ENCODE assay signal across 14 cellular contexts in genomic region chr7:150382123-150382843, GRCh38. TPM values are rescaled to one million over a fixed set of nuclear protein-coding genes. Genes with fewer than 3 reads are reported as not detected.
DNase-seq lines count a peak whose midpoint lies in the region; ATAC-seq, FAIRE-seq and TF ChIP-seq lines count a peak whose summit lies in the region.
"Had no signal": no experiment of that assay in that cellular context is flagged by ENCODE, and none has a peak within 500 bp of the region (broad histone marks: within the 10 kb centered on the region; RNA-seq: fewer than 3 reads in every experiment).

No MANE protein-coding gene starts in this region.

- H3K9me3 Mint-ChIP-seq in endodermal cell (no peaks in the 10 kb centered on the region), progenitor cell of endocrine pancreas (ENCODE audit: low read depth) (no peaks in the 10 kb centered on the region)
- H3K9me3 Mint-ChIP-seq in activated T-helper 17 cell treated with anti-CD3 and anti-CD28 coated beads, Interleukin-2, amount 50 U/mL, for 72 hours, result no peaks in the 10 kb centered on the region

- H3K27ac ChIP-seq in MM.1S (ENCODE audit: low read length), result peak overlapping the region; percentile 86
- H3K27ac ChIP-seq in endodermal cell (ENCODE audit: low read depth, low read length), result peak overlapping the region; percentile 4
- H3K27ac ChIP-seq: psoas muscle, tibial artery had no signal

- H3K9me2 ChIP-seq in MM.1S (replicated peaks; ENCODE audit: insufficient read depth, low read length), result no peaks in the 10 kb centered on the region

- peaks cover 54% of the 10 kb centered on the region for H3K4me1 Mint-ChIP-seq in endodermal cell
- peaks cover 64% of the 10 kb centered on the region for H3K4me1 Mint-ChIP-seq in progenitor cell of endocrine pancreas (ENCODE audit: low read depth)
- peaks cover 23% of the 10 kb centered on the region for H3K4me1 Mint-ChIP-seq in activated T-helper 17 cell treated with anti-CD3 and anti-CD28 coated beads, Interleukin-2, amount 50 U/mL, for 72 hours

- H3K27ac Mint-ChIP-seq in endodermal cell (peak overlapping the region; percentile 55), progenitor cell of endocrine pancreas (peak overlapping the region; percentile 93)
- no peak overlapping the region for H3K27ac Mint-ChIP-seq in activated T-helper 17 cell treated with anti-CD3 and anti-CD28 coated beads, Interleukin-2, amount 50 U/mL, for 72 hours

- peak; percentile 92 for DNase-seq in DMS53 (lab: John Stamatoyannopoulos, UW)
- peak; percentile 80 for DNase-seq in MM.1S
- DNase-seq in endodermal cell, result peak; percentile 51
- no peak for DNase-seq in progenitor cell of endocrine pancreas (ENCODE audit: low spot score, unreplicated experiment)
- DNase-seq in NCI-H146 (lab: John Stamatoyannopoulos, UW), result no peak
- DNase-seq in D721Med (ENCODE audit: insufficient read length, low spot score), result no peak
- no peak for DNase-seq in NCI-H2227 treated with DMSO at 0.1 percent for 48 hours (lab: John Stamatoyannopoulos, UW)
- DNase-seq: activated CD4-positive, alpha-beta T cell treated with anti-CD3 and anti-CD28 coated beads for 48 hours; DND-41; left cardiac atrium; NCI-H446; psoas muscle; tibial artery had no signal

- peak overlapping the region; percentile 93 for H3K4me2 ChIP-seq in MM.1S (ENCODE audit: low read depth, low read length)

- H3K4me3 Mint-ChIP-seq in endodermal cell (no peak overlapping the region), progenitor cell of endocrine pancreas (ENCODE audit: low read depth) (peak overlapping the region; percentile 47)
- no peak overlapping the region for H3K4me3 Mint-ChIP-seq in activated T-helper 17 cell treated with anti-CD3 and anti-CD28 coated beads, Interleukin-2, amount 50 U/mL, for 72 hours

- H3K27me3 ChIP-seq in MM.1S (replicated peaks; ENCODE audit: insufficient read depth, low read length) (no peaks in the 10 kb centered on the region), endodermal cell (ENCODE audit: control insufficient read depth, insufficient read depth, low read length, poor library complexity, severe bottlenecking) (no peaks in the 10 kb centered on the region)
- H3K27me3 ChIP-seq: tibial artery had no signal

- H3K79me2 ChIP-seq in MM.1S (ENCODE audit: low read length), result peaks cover 58% of the 10 kb centered on the region

- H3K4me3 ChIP-seq in MM.1S (ENCODE audit: low read length) (peak overlapping the region; percentile 56), endodermal cell (ENCODE audit: low read length) (no peak overlapping the region)
- H3K4me3 ChIP-seq: psoas muscle, tibial artery had no signal

- no peaks in the 10 kb centered on the region for H3K36me3 ChIP-seq in MM.1S (replicated peaks; ENCODE audit: insufficient read depth, low read length)
- no peaks in the 10 kb centered on the region for H3K36me3 ChIP-seq in endodermal cell (ENCODE audit: control insufficient read depth, insufficient read depth, low read length)
- H3K36me3 ChIP-seq: tibial artery had no signal

- H3F3A ChIP-seq in MM.1S (ENCODE audit: insufficient read depth, low read length), result peaks cover 74% of the 10 kb centered on the region

- TF ChIP-seq CTCF in MM.1S (IDR thresholded peaks at IDR 0.05; ENCODE audit: low read length), result peak; percentile 46
- no peak for TF ChIP-seq CTCF in endodermal cell (conservative IDR thresholded peaks at IDR 0.05)
- TF ChIP-seq CTCF in progenitor cell of endocrine pancreas (IDR thresholded peaks at IDR 0.05; ENCODE audit: unreplicated experiment), result no peak
- no peak for TF ChIP-seq CTCF in D721Med (IDR thresholded peaks at IDR 0.05; ENCODE audit: insufficient read depth, missing control alignments)

- H3K9me3 ChIP-seq in MM.1S (replicated peaks; ENCODE audit: insufficient read depth, low read length) (no peaks in the 10 kb centered on the region), endodermal cell (ENCODE audit: control insufficient read depth, low read length) (no peaks in the 10 kb centered on the region)
- H3K9me3 ChIP-seq: psoas muscle, tibial artery had no signal

- peak overlapping the region; percentile 80 for H3K9ac ChIP-seq in MM.1S (ENCODE audit: low read length)
- H3K9ac ChIP-seq in endodermal cell (ENCODE audit: extremely low read depth, low read length, poor library complexity, severe bottlenecking), result no peak overlapping the region

- 87 to 92% methylated on average over 11 to 20 of the region's 20 CpGs for WGBS in endodermal cell (ENCODE audit: insufficient coverage in 1 of 2, insufficient read length in 1 of 2), 2 experiments

- H2AFZ ChIP-seq in MM.1S (ENCODE audit: low read length), result peak overlapping the region; percentile 40

- H3K4me1 ChIP-seq in MM.1S (ENCODE audit: low read length), result peaks cover 79% of the 10 kb centered on the region
- peaks cover 14% of the 10 kb centered on the region for H3K4me1 ChIP-seq in endodermal cell (ENCODE audit: control insufficient read depth, insufficient read depth, low read length)

- no peaks in the 10 kb centered on the region for H3K27me3 Mint-ChIP-seq in endodermal cell (ENCODE audit: insufficient read depth)
- H3K27me3 Mint-ChIP-seq in progenitor cell of endocrine pancreas, result no peaks in the 10 kb centered on the region
- no peaks in the 10 kb centered on the region for H3K27me3 Mint-ChIP-seq in activated T-helper 17 cell treated with anti-CD3 and anti-CD28 coated beads, Interleukin-2, amount 50 U/mL, for 72 hours

- no peak for ATAC-seq in activated T-helper 17 cell treated with anti-CD3 and anti-CD28 coated beads, Interleukin-2, amount 50 U/mL, for 72 hours (replicated peaks)
- ATAC-seq: left cardiac atrium, psoas muscle had no signal

- peaks cover 11% of the 10 kb centered on the region for H3K36me3 Mint-ChIP-seq in endodermal cell (ENCODE audit: low read depth)
- no peaks in the 10 kb centered on the region for H3K36me3 Mint-ChIP-seq in progenitor cell of endocrine pancreas (ENCODE audit: insufficient read depth)
- no peaks in the 10 kb centered on the region for H3K36me3 Mint-ChIP-seq in activated T-helper 17 cell treated with anti-CD3 and anti-CD28 coated beads, Interleukin-2, amount 50 U/mL, for 72 hours (ENCODE audit: low read depth)

- FAIRE-seq in D721Med (lab: Jason Lieb, UNC), result no peak

- H4K20me1 ChIP-seq in MM.1S (ENCODE audit: insufficient read depth, low read length), result no peaks in the 10 kb centered on the region

RNA-seq across cellular contexts. Expression of gene ZNF775, which starts 3.2 kb away (rescaled TPM):
- total RNA-seq in endodermal cell, result 10 to 100 TPM in 1 of 2 donors, 1 to 10 TPM in 1; 10.0 to 11.3 TPM
- polyA plus RNA-seq in endodermal cell (2013, experiment 1 of 2), result 18.8 TPM
- polyA plus RNA-seq in endodermal cell (2013, experiment 2 of 2), result 17.2 TPM
- total RNA-seq in progenitor cell of endocrine pancreas, result 10.8 and 13.4 TPM in 2 replicates
- total RNA-seq in activated T-helper 17 cell treated with anti-CD3 and anti-CD28 coated beads, Interleukin-2, amount 50 U/mL, for 72 hours, result 1 to 10 TPM; 2.5 to 3.2 TPM

RNA-seq across cellular contexts. Expression of gene REPIN1, which starts 13.7 kb away (rescaled TPM):
- total RNA-seq in endodermal cell (10 to 100 TPM; 85.4 to 94.4 TPM), progenitor cell of endocrine pancreas (148 and 153 TPM in 2 replicates)
- 136 TPM for polyA plus RNA-seq in endodermal cell (2013, experiment 1 of 2)
- polyA plus RNA-seq in endodermal cell (2013, experiment 2 of 2), result 119 TPM
- 10 to 100 TPM; 68.1 to 79.6 TPM for total RNA-seq in activated T-helper 17 cell treated with anti-CD3 and anti-CD28 coated beads, Interleukin-2, amount 50 U/mL, for 72 hours

RNA-seq across cellular contexts. Expression of gene RARRES2, which starts 40.9 kb away (rescaled TPM):
- total RNA-seq in endodermal cell (10 to 100 TPM; 32.2 to 48.2 TPM), progenitor cell of endocrine pancreas (19.0 and 20.2 TPM in 2 replicates)
- polyA plus RNA-seq in endodermal cell (2013, experiment 1 of 2), result 31.3 TPM
- 24.1 TPM for polyA plus RNA-seq in endodermal cell (2013, experiment 2 of 2)
- not detected for total RNA-seq in activated T-helper 17 cell treated with anti-CD3 and anti-CD28 coated beads, Interleukin-2, amount 50 U/mL, for 72 hours

RNA-seq across cellular contexts. Expression of gene ACTR3C, which starts 58.9 kb away (rescaled TPM):
- total RNA-seq in endodermal cell, result under 1 TPM in 1 of 2 donors, not detected in 1; 0.92 TPM
- polyA plus RNA-seq in endodermal cell (2013, experiment 1 of 2), result 0.46 TPM
- polyA plus RNA-seq in endodermal cell (2013, experiment 2 of 2), result 0.25 TPM
- total RNA-seq in progenitor cell of endocrine pancreas, result 2.3 and 3.3 TPM in 2 replicates
- 10 to 100 TPM in 1 of 2 donors, 1 to 10 TPM in 1; 9.4 to 11.1 TPM for total RNA-seq in activated T-helper 17 cell treated with anti-CD3 and anti-CD28 coated beads, Interleukin-2, amount 50 U/mL, for 72 hours

RNA-seq across cellular contexts. Expression of gene LRRC61, which starts 59.1 kb away (rescaled TPM):
- total RNA-seq in endodermal cell (10 to 100 TPM in 1 of 2 donors, under 1 TPM in 1; 0.77 to 27.0 TPM), progenitor cell of endocrine pancreas (28.1 and 28.3 TPM in 2 replicates)
- polyA plus RNA-seq in endodermal cell (2013, experiment 1 of 2), result 24.5 TPM
- polyA plus RNA-seq in endodermal cell (2013, experiment 2 of 2), result 22.8 TPM
- total RNA-seq in activated T-helper 17 cell treated with anti-CD3 and anti-CD28 coated beads, Interleukin-2, amount 50 U/mL, for 72 hours, result 10 to 100 TPM; 32.7 to 61.6 TPM

Comparison
In these comparisons a context has a peak if more than half of its experiments do, and no peak if none do; other contexts are left out.
1. DNase-seq: peak in DMS53 (single experiment), MM.1S (single experiment) and endodermal cell (single experiment); none in progenitor cell of endocrine pancreas (single experiment), NCI-H146 (single experiment), D721Med (single experiment) and NCI-H2227 treated with DMSO at 0.1 percent for 48 hours (single experiment).
2. RNA of gene RARRES2, which starts 40.9 kb away (total RNA-seq): 32.2 to 48.2 TPM in endodermal cell and 19.0 to 20.2 TPM in progenitor cell of endocrine pancreas; not detected in activated T-helper 17 cell treated with anti-CD3 and anti-CD28 coated beads, Interleukin-2, amount 50 U/mL, for 72 hours; every median in the first group is over 10 times any median in the second.